Comparison of ENCODE assay signal across 10 cellular contexts in the genomic region with DNA sequence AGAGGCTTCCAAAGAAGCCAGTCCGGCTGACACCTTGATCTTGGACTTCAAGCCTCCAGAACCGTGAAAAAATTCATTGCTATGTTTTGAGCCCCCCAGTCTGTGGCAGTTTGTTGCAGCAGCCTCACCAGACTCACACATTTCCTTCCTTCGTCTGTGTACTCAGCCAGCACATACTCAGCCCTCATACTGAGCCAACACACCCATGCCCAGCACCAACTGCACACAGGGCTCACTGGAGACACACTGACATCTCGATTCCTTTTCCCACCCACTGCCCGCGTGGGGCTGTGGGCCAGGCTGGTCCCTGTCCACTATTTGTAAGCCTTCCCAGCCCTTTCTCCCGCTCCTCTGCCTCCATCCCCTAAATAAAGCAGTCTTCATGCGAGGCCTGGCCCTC. TPM values are rescaled to one million over a fixed set of nuclear protein-coding genes. Genes with fewer than 3 reads are reported as not detected.
DNase-seq lines count a peak whose midpoint lies in the region; ATAC-seq and TF ChIP-seq lines count a peak whose summit lies in the region.
"Had no signal": no experiment of that assay in that cellular context is flagged by ENCODE, and none has a peak within 500 bp of the region (broad histone marks: within the 10 kb centered on the region; RNA-seq: fewer than 3 reads in every experiment).

No MANE protein-coding gene starts in this region.

- H3K36me3 Mint-ChIP-seq in activated T-cell treated with anti-CD3 and anti-CD28 coated beads, Interleukin-2, amount 50 U/mL, for 72 hours (ENCODE audit: insufficient read depth in 2 of 2) = peaks cover 8 to 13% of the 10 kb centered on the region in 2 donors

- H3K36me3 ChIP-seq in colonic mucosa = no peaks in the 10 kb centered on the region
- H3K36me3 ChIP-seq in muscle layer of colon (ENCODE audit: insufficient read depth, low read length) = no peaks in the 10 kb centered on the region
- no peaks in the 10 kb centered on the region for H3K36me3 ChIP-seq in tibial artery

- H3K9me3 ChIP-seq in colonic mucosa (no peaks in the 10 kb centered on the region), muscle layer of colon (ENCODE audit: low read length) (no peaks in the 10 kb centered on the region), tibial artery (peaks cover 0 to 13% (median 5%) of the 10 kb centered on the region in 3 donors)

- peak in 1 of 2 donors; percentile 39 for ATAC-seq in activated T-cell treated with anti-CD3 and anti-CD28 coated beads, Interleukin-2, amount 50 U/mL, for 72 hours (replicated peaks in 1 of 2)
- ATAC-seq in GM21723 (IDR thresholded peaks at IDR 0.05; ENCODE audit: unreplicated experiment) = no peak
- no peak for ATAC-seq in HG03342 (IDR thresholded peaks at IDR 0.05; ENCODE audit: unreplicated experiment)

- peaks cover 9 to 10% of the 10 kb centered on the region in 2 donors for H3K9me3 Mint-ChIP-seq in activated T-cell treated with anti-CD3 and anti-CD28 coated beads, Interleukin-2, amount 50 U/mL, for 72 hours

- H3K27ac ChIP-seq in colonic mucosa (peak overlapping the region; percentile 67), muscle layer of colon (ENCODE audit: low read depth, low read length) (peak overlapping the region; percentile 35), tibial artery (peak overlapping the region; percentile 69 to 76)

- H3K4me3 Mint-ChIP-seq in activated T-cell treated with anti-CD3 and anti-CD28 coated beads, Interleukin-2, amount 50 U/mL, for 72 hours = peak overlapping the region; percentile 31 to 41

- TF ChIP-seq CTCF in colonic mucosa (IDR thresholded peaks at IDR 0.05) (no peak), tibial artery (IDR thresholded peaks at IDR 0.05) (no peak)

- no peak for DNase-seq in activated T-cell treated with anti-CD3 and anti-CD28 coated beads, Interleukin-2, amount 50 U/mL, for 72 hours
- no peak for DNase-seq in activated T-cell treated with anti-CD3 and anti-CD28 coated beads, Interleukin-2, amount 50 U/mL, for 48 hours
- no peak for DNase-seq in colonic mucosa
- DNase-seq in tibial artery = no peak
- DNase-seq in NCI-H1105 (lab: John Stamatoyannopoulos, UW) = no peak
- DNase-seq: MM.1S, NCI-H526 treated with DMSO at 0.1 percent for 48 hours had no signal

- H3K9ac ChIP-seq in colonic mucosa (ENCODE audit: low read depth in 2 of 2, low read length in 2 of 2) = peak overlapping the region; percentile 21 to 36
- no peak overlapping the region for H3K9ac ChIP-seq in muscle layer of colon (ENCODE audit: low read length)

- H3K27me3 ChIP-seq in colonic mucosa = no peaks in the 10 kb centered on the region
- H3K27me3 ChIP-seq in muscle layer of colon (ENCODE audit: control insufficient read depth in 1 of 2, insufficient read depth in 2 of 2, low read length in 2 of 2) = no peaks in the 10 kb centered on the region
- no peaks in the 10 kb centered on the region for H3K27me3 ChIP-seq in tibial artery

- peaks cover 13% of the 10 kb centered on the region for H3K4me1 Mint-ChIP-seq in activated T-cell treated with anti-CD3 and anti-CD28 coated beads, Interleukin-2, amount 50 U/mL, for 72 hours (ENCODE audit: low read depth)

- H3K4me1 ChIP-seq in colonic mucosa = no peaks in the 10 kb centered on the region
- peaks cover 9% of the 10 kb centered on the region for H3K4me1 ChIP-seq in muscle layer of colon (ENCODE audit: insufficient read depth, low read length)
- H3K4me1 ChIP-seq in tibial artery = peaks cover 0 to 8% (median 3%) of the 10 kb centered on the region in 4 donors

- H3K27me3 Mint-ChIP-seq in activated T-cell treated with anti-CD3 and anti-CD28 coated beads, Interleukin-2, amount 50 U/mL, for 72 hours (ENCODE audit: low read depth) = no peaks in the 10 kb centered on the region

- no peak overlapping the region for H3K27ac Mint-ChIP-seq in activated T-cell treated with anti-CD3 and anti-CD28 coated beads, Interleukin-2, amount 50 U/mL, for 72 hours

- intact Hi-C loops in colonic mucosa (cut with DNase I) (loop anchor here (10.0 kb wide), 1 partner anchor 70 kb away; no protein-coding TSS in a partner anchor), tibial artery (cut with DNase I; ENCODE audit: low total_unique reads) (no loop called here)

- H3K4me3 ChIP-seq in colonic mucosa (no peak overlapping the region), muscle layer of colon (ENCODE audit: low read depth in 1 of 2, low read length in 2 of 2) (peak overlapping the region in 1 of 2 donors; percentile 32), tibial artery (peak overlapping the region; percentile 21 to 48)

RNA-seq across cellular contexts. Expression of gene NMUR1, which starts 24.1 kb away (rescaled TPM):
- total RNA-seq in activated T-cell treated with anti-CD3 and anti-CD28 coated beads, Interleukin-2, amount 50 U/mL, for 72 hours = under 1 TPM in 1 of 2 donors, not detected in 1; 0.21 TPM
- total RNA-seq in colonic mucosa = under 1 TPM; 0.30 to 0.45 TPM

RNA-seq across cellular contexts. Expression of gene TEX44, which starts 38.3 kb away (rescaled TPM):
- not detected for total RNA-seq in activated T-cell treated with anti-CD3 and anti-CD28 coated beads, Interleukin-2, amount 50 U/mL, for 72 hours
- total RNA-seq in colonic mucosa = not detected
